Comparison of ENCODE assay signal across 8 cellular contexts in genomic region chr9:86948153-86948929, GRCh38. TPM values are rescaled to one million over a fixed set of nuclear protein-coding genes. Genes with fewer than 3 reads are reported as not detected.
DNase-seq lines count a peak whose midpoint lies in the region; ATAC-seq and TF ChIP-seq lines count a peak whose summit lies in the region.

No MANE protein-coding gene starts in this region.

- H3K27ac Mint-ChIP-seq in activated naive CD8-positive, alpha-beta T cell treated with anti-CD3 and anti-CD28 coated beads, Interleukin-2, amount 50 U/mL, for 24 hours: no peak overlapping the region

- H3K27me3 Mint-ChIP-seq in activated naive CD8-positive, alpha-beta T cell treated with anti-CD3 and anti-CD28 coated beads, Interleukin-2, amount 50 U/mL, for 24 hours: peaks cover 19% of the 10 kb centered on the region

- ATAC-seq in GM21528 (IDR thresholded peaks at IDR 0.05; ENCODE audit: low FRiP score, unreplicated experiment) (peak; percentile 72), heart left ventricle (peak; percentile 65 to 84 (median 78))
- ATAC-seq in activated naive CD8-positive, alpha-beta T cell treated with anti-CD3 and anti-CD28 coated beads, Interleukin-2, amount 50 U/mL, for 24 hours: peak; percentile 70

- peaks cover 0 to 34% (median 6%) of the 10 kb centered on the region in 12 donors for H3K4me1 ChIP-seq in heart left ventricle
- peaks cover 0 to 27% (median 17%) of the 10 kb centered on the region in 4 donors for H3K4me1 ChIP-seq in transverse colon

- H3K4me3 ChIP-seq in heart left ventricle (peak overlapping the region; percentile 51 to 92 (median 80)), transverse colon (peak overlapping the region; percentile 66 to 91 (median 80))

- peak; percentile 64 to 96 (median 84) for TF ChIP-seq CTCF in heart left ventricle (IDR thresholded peaks at IDR 0.05)
- TF ChIP-seq CTCF in transverse colon (IDR thresholded peaks at IDR 0.05): peak; percentile 77 to 93 (median 86)

- WGBS in heart left ventricle, 4 donors: 1% methylated on average over 34 to 35 of the region's 35 CpGs
- 0 to 1% methylated on average over 13 to 35 of the region's 35 CpGs for WGBS in transverse colon (ENCODE audit: low coverage in 1 of 2), 2 donors

- H3K27ac ChIP-seq in heart left ventricle (peak overlapping the region; percentile 48 to 95 (median 92)), transverse colon (peak overlapping the region; percentile 83 to 96 (median 88))

- peak overlapping the region; percentile 78 for H3K4me3 Mint-ChIP-seq in activated naive CD8-positive, alpha-beta T cell treated with anti-CD3 and anti-CD28 coated beads, Interleukin-2, amount 50 U/mL, for 24 hours

- intact Hi-C loops in heart left ventricle (cut with DNase I): loop anchor here (5.0 to 10.0 kb wide), 17 partner anchors 106 to 779 kb away; partner anchors contain the start of gene CTSL (in 1 of the 10)
- intact Hi-C loops in transverse colon (cut with DNase I; ENCODE audit: low total_unique reads): loop anchor here (5.0 to 10.0 kb wide), 4 partner anchors 84 to 461 kb away; no protein-coding TSS in a partner anchor

- no peaks in the 10 kb centered on the region for H3K9me3 Mint-ChIP-seq in activated naive CD8-positive, alpha-beta T cell treated with anti-CD3 and anti-CD28 coated beads, Interleukin-2, amount 50 U/mL, for 24 hours

- TF ChIP-seq POLR2A in heart left ventricle (IDR thresholded peaks at IDR 0.05): peak in 1 of 2 donors; percentile 29
- no peak for TF ChIP-seq POLR2A in transverse colon (IDR thresholded peaks at IDR 0.05)

- H3K27me3 ChIP-seq in heart left ventricle (peaks cover 0 to 27% (median 0%) of the 10 kb centered on the region in 9 donors), transverse colon (peaks cover 25% of the 10 kb centered on the region)

- in situ Hi-C loops in transverse colon (cut with MboI; ENCODE audit: low pct_ligation_motif_present in 1 of 4, low pct_unique_long_range_greater_than_20kb in 1 of 4, low sequenced_read_pairs in 3 of 4): no loop called here

- peak; percentile 7 for DNase-seq in DMS153 (lab: John Stamatoyannopoulos, UW)
- DNase-seq in HuH-7 (ENCODE audit: low spot score): peak; percentile 46
- DNase-seq in SKM-1 treated with dmso at 0.1 percent for 144 hours (lab: John Stamatoyannopoulos, UW; ENCODE audit: unreplicated experiment): peak; percentile 7
- peak; percentile 74 for DNase-seq in activated naive CD8-positive, alpha-beta T cell treated with anti-CD3 and anti-CD28 coated beads, Interleukin-2, amount 50 U/mL, for 24 hours
- DNase-seq in heart left ventricle: peak; percentile 76 to 88 (median 81)
- DNase-seq in pons (ENCODE audit: low spot score): peak; percentile 86
- DNase-seq in transverse colon: peak; percentile 75

- no peak for TF ChIP-seq EP300 in transverse colon (IDR thresholded peaks at IDR 0.05; ENCODE audit: low read depth)

- no peaks in the 10 kb centered on the region for H3K36me3 Mint-ChIP-seq in activated naive CD8-positive, alpha-beta T cell treated with anti-CD3 and anti-CD28 coated beads, Interleukin-2, amount 50 U/mL, for 24 hours (ENCODE audit: low read depth)

- H3K36me3 ChIP-seq in heart left ventricle: no peaks in the 10 kb centered on the region
- H3K36me3 ChIP-seq in transverse colon: no peaks in the 10 kb centered on the region

- H3K9me3 ChIP-seq in heart left ventricle (peaks cover 0 to 9% (median 0%) of the 10 kb centered on the region in 12 donors), transverse colon (no peaks in the 10 kb centered on the region)

- peaks cover 16% of the 10 kb centered on the region for H3K4me1 Mint-ChIP-seq in activated naive CD8-positive, alpha-beta T cell treated with anti-CD3 and anti-CD28 coated beads, Interleukin-2, amount 50 U/mL, for 24 hours

RNA-seq across cellular contexts. Expression of gene GAS1, which starts 1.0 kb away (rescaled TPM):
- 10 to 100 TPM in 4 of 9 donors, 1 to 10 TPM in 5; 3.3 to 55.7 (median 7.3) TPM for total RNA-seq in heart left ventricle
- 1 to 10 TPM; 5.5 to 5.9 TPM for polyA plus RNA-seq in heart left ventricle
- total RNA-seq in transverse colon: 10 to 100 TPM in 2 of 4 donors, 1 to 10 TPM in 2; 4.8 to 36.2 (median 11.3) TPM

Comparison
In these comparisons a context has a peak if more than half of its experiments do, and no peak if none do; other contexts are left out.
1. Peak in every context shown above with its lines: DNase-seq, ATAC-seq, H3K4me3 ChIP-seq and H3K27ac ChIP-seq.
2. DNase-seq: peak in every context shown above with its lines; median percentile 86 in pons; 81 in heart left ventricle; 75 in transverse colon; 74 in activated naive CD8-positive, alpha-beta T cell treated with anti-CD3 and anti-CD28 coated beads, Interleukin-2, amount 50 U/mL, for 24 hours; 46 in HuH-7; 7 in DMS153; 7 in SKM-1 treated with dmso at 0.1 percent for 144 hours.